ENCODE assay signal across 9 cellular contexts in genomic region chr1:153626929-153627796, GRCh38. TPM values are rescaled to one million over a fixed set of nuclear protein-coding genes. Genes with fewer than 3 reads are reported as not detected.
DNase-seq lines count a peak whose midpoint lies in the region; ATAC-seq, FAIRE-seq and TF ChIP-seq lines count a peak whose summit lies in the region.
"Had no signal": no experiment of that assay in that cellular context is flagged by ENCODE, and none has a peak within 500 bp of the region (broad histone marks: within the 10 kb centered on the region; RNA-seq: fewer than 3 reads in every experiment).

TSS of gene S100A13 (minus strand) at chr1:153627505. CDS start at chr1:153626472, 1,033 bp downstream.

- H3K4me3 ChIP-seq in heart left ventricle, result peak within 1 kb of the TSS; percentile 38 to 87 (median 62)

- H3K27me3 ChIP-seq in heart left ventricle, result no peaks in the 10 kb centered on the region

- DNase-seq in GM12892 (ENCODE audit: insufficient read length) (peak; percentile 76), NCI-H2171 treated with DMSO at 0.1 percent for 48 hours (lab: John Stamatoyannopoulos, UW) (peak; percentile 62), amniotic epithelial cell (ENCODE audit: low read depth) (peak; percentile 96), heart left ventricle (peak; percentile 82 to 88 (median 86)), osteocyte (ENCODE audit: extremely low spot score, unreplicated experiment) (peak; percentile 94), middle frontal gyrus (ENCODE audit: extremely low spot score, low spot score) (no peak)
- no peak for DNase-seq in stimulated activated CD4-positive, alpha-beta T cell treated with anti-CD3 and anti-CD28 coated beads, Interleukin-2, amount 100 ng/mL, for 24 hours

- peaks cover 15% of the 10 kb centered on the region for H3K36me3 Mint-ChIP-seq in osteocyte (ENCODE audit: unreplicated experiment)

- peaks cover 0 to 32% (median 11%) of the 10 kb centered on the region in 9 donors for H3K36me3 ChIP-seq in heart left ventricle

- H3K27ac ChIP-seq in 22Rv1 (peak within 1 kb of the TSS; percentile 88), heart left ventricle (peak within 1 kb of the TSS; percentile 84 to 97 (median 94))

- peaks cover 79% of the 10 kb centered on the region for H3K4me1 Mint-ChIP-seq in osteocyte (ENCODE audit: unreplicated experiment)

- peak within 1 kb of the TSS; percentile 98 for H3K27ac Mint-ChIP-seq in osteocyte (ENCODE audit: unreplicated experiment)

- TF ChIP-seq POLR2A in GM12892 (IDR thresholded peaks at IDR 0.05; ENCODE audit: low read depth, low read length) (peak; percentile 42; the same call in 1 of the 2 replicates), heart left ventricle (IDR thresholded peaks at IDR 0.05) (peak in 1 of 2 donors; percentile 50)

- FAIRE-seq in GM12892 (lab: Jason Lieb, UNC), result peak; percentile 21
- FAIRE-seq: GM18507 had no signal

- no peaks in the 10 kb centered on the region for H3K27me3 Mint-ChIP-seq in osteocyte (ENCODE audit: unreplicated experiment)

- H3K4me1 ChIP-seq in heart left ventricle, result peaks cover 0 to 67% (median 45%) of the 10 kb centered on the region in 12 donors

- intact Hi-C loops in heart left ventricle (cut with DNase I), result no loop called here

- peak within 1 kb of the TSS; percentile 87 for H3K4me3 Mint-ChIP-seq in osteocyte (ENCODE audit: unreplicated experiment)

- H3K9me3 ChIP-seq in heart left ventricle, result no peaks in the 10 kb centered on the region

- WGBS in heart left ventricle, 4 donors, result 4 to 11% (median 6%) methylated on average over 20 to 29 of the region's 29 CpGs

- peak; percentile 29 to 68 (median 64) for ATAC-seq in heart left ventricle

- H3K9me3 Mint-ChIP-seq in osteocyte (ENCODE audit: unreplicated experiment), result no peaks in the 10 kb centered on the region

- TF ChIP-seq CTCF in 22Rv1 (IDR thresholded peaks at IDR 0.05) (peak; percentile 93), heart left ventricle (IDR thresholded peaks at IDR 0.05) (peak in 11 of 12 donors; percentile 34 to 72 (median 55)), osteocyte (IDR thresholded peaks at IDR 0.05) (peak; percentile 82)

RNA-seq across cellular contexts. Expression of gene S100A13, which starts in this region (rescaled TPM):
- 23.9 TPM for polyA plus RNA-seq in GM12892 (2012; ENCODE audit: missing spikeins)
- total RNA-seq in heart left ventricle (100 to 1,000 TPM in 7 of 9 donors, 10 to 100 TPM in 2; 98.1 to 189 (median 132) TPM), osteocyte (126 and 128 TPM in 2 replicates)
- 100 to 1,000 TPM; 173 to 272 TPM for polyA plus RNA-seq in heart left ventricle

Comparison
In these comparisons a context has a peak if more than half of its experiments do, and no peak if none do; other contexts are left out.
1. DNase-seq: peak in GM12892 (single experiment), NCI-H2171 treated with DMSO at 0.1 percent for 48 hours (single experiment), amniotic epithelial cell (single experiment), heart left ventricle (5 of 5) and osteocyte (single experiment); none in middle frontal gyrus (single experiment) and stimulated activated CD4-positive, alpha-beta T cell treated with anti-CD3 and anti-CD28 coated beads, Interleukin-2, amount 100 ng/mL, for 24 hours (0 of 2).
2. Peak in every context shown above with its lines, with median percentiles within 50 percentile points of each other: CTCF ChIP-seq.